Comparison of ENCODE assay signal across 8 cellular contexts in the genomic region with DNA sequence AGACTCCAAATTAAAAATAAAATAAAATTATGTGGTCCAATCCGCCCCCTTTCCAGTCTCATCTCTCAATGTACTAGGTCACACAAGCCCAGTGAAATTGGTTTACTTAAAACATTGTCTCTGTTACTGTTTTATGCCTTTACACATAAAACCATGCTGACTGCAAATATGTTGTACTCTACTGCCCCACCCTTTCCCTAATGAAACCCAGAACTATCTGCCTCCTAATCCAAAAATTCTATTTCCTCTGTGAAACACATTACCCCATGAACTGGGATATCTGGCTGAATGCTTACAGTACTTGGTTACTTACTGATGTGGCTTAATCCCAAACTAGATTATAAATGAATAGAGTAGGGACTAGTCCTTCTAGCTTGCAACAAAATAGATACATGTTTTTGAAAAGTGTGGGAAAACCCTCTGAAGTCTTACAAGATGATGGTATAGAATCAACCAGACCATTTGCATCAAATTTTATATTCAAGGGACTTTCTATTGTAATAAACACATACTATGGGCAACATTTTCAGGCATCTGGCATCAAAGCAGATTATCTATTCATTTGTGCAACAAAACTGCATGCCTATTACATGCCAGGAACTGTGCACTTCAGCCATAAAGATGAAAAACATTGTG. TPM values are rescaled to one million over a fixed set of nuclear protein-coding genes. Genes with fewer than 3 reads are reported as not detected.
DNase-seq lines count a peak whose midpoint lies in the region; ATAC-seq and TF ChIP-seq lines count a peak whose summit lies in the region.

No MANE protein-coding gene starts in this region.

- H3K27me3 ChIP-seq in CD4-positive, CD25-positive, alpha-beta regulatory T cell (ENCODE audit: control insufficient read depth, insufficient read depth, low read length), result no peaks in the 10 kb centered on the region
- H3K27me3 ChIP-seq in SK-N-SH (ENCODE audit: insufficient read depth) (no peaks in the 10 kb centered on the region), esophagus muscularis mucosa (no peaks in the 10 kb centered on the region), osteoblast (ENCODE audit: insufficient read depth, low read length) (no peaks in the 10 kb centered on the region)

- POLR2A ChIA-PET in SK-N-SH (lab: Yijun Ruan, JAX), result interaction anchor here (0.8 to 1.4 kb wide), 2 partner anchors 8 to 9 kb away, joined by 3 to 4 read pairs; no protein-coding TSS in a partner anchor

- H3F3A ChIP-seq in SK-N-SH (replicated peaks; ENCODE audit: insufficient read depth), result peaks cover 43% of the 10 kb centered on the region

- TF ChIP-seq RAD21 in SK-N-SH (IDR thresholded peaks at IDR 0.05; ENCODE audit: low read length), result no peak

- peaks cover 35% of the 10 kb centered on the region for H3K36me3 Mint-ChIP-seq in CD4-positive, CD25-positive, alpha-beta regulatory T cell

- H3K4me2 ChIP-seq in SK-N-SH (peak overlapping the region; percentile 68), osteoblast (ENCODE audit: insufficient read depth, low read length) (peak overlapping the region; percentile 90)

- no peaks in the 10 kb centered on the region for H3K27me3 Mint-ChIP-seq in CD4-positive, CD25-positive, alpha-beta regulatory T cell

- H3K27ac Mint-ChIP-seq in CD4-positive, CD25-positive, alpha-beta regulatory T cell, result peak overlapping the region; percentile 31 to 92 (median 90)

- no peak for TF ChIP-seq POLR2A in esophagus muscularis mucosa (IDR thresholded peaks at IDR 0.05; ENCODE audit: low read depth)

- peaks cover 20% of the 10 kb centered on the region for H3K36me3 ChIP-seq in CD4-positive, CD25-positive, alpha-beta regulatory T cell (ENCODE audit: control insufficient read depth, insufficient read depth, low read length)
- H3K36me3 ChIP-seq in SK-N-SH (replicated peaks in 1 of 2; ENCODE audit: control insufficient read depth in 1 of 2, insufficient read depth in 2 of 2, low read length in 1 of 2) (peaks cover 24 to 49% of the 10 kb centered on the region in 2 experiments), esophagus muscularis mucosa (peaks cover 0 to 4% (median 0%) of the 10 kb centered on the region in 4 donors), osteoblast (ENCODE audit: insufficient read depth, low read length) (peaks cover 19% of the 10 kb centered on the region)

- peaks cover 96% of the 10 kb centered on the region for H3K4me1 ChIP-seq in CD4-positive, CD25-positive, alpha-beta regulatory T cell (ENCODE audit: control insufficient read depth, insufficient read depth, low read length, poor library complexity, severe bottlenecking)
- peaks cover 25 to 32% of the 10 kb centered on the region in 2 experiments for H3K4me1 ChIP-seq in SK-N-SH (ENCODE audit: control insufficient read depth in 1 of 2, insufficient read depth in 2 of 2, low read depth in 1 of 2, low read length in 1 of 2)
- peaks cover 0 to 100% (median 98%) of the 10 kb centered on the region in 4 donors for H3K4me1 ChIP-seq in esophagus muscularis mucosa
- H3K4me1 ChIP-seq in osteoblast (ENCODE audit: insufficient read depth, low read length), result peaks cover 50% of the 10 kb centered on the region

- peak overlapping the region; percentile 63 for H3K27ac ChIP-seq in CD4-positive, CD25-positive, alpha-beta regulatory T cell (ENCODE audit: insufficient read depth, low read length, poor library complexity, severe bottlenecking)
- H3K27ac ChIP-seq in SK-N-SH (ENCODE audit: low read depth in 2 of 2, low read length in 1 of 2) (peak overlapping the region; percentile 34 to 76; a peak in 3 of 4 replicates), esophagus muscularis mucosa (replicated peaks in 1 of 4) (peak overlapping the region; percentile 39 to 75 (median 68)), osteoblast (ENCODE audit: low read depth, low read length) (peak overlapping the region; percentile 87)

- CTCF ChIA-PET in SK-N-SH (lab: Yijun Ruan, JAX), result interaction anchor here (1.5 kb wide), 1 partner anchor 23 kb away, joined by 7 read pairs; no protein-coding TSS in a partner anchor

- DNase-seq in CD4-positive, CD25-positive, alpha-beta regulatory T cell, result no peak
- no peak for DNase-seq in SK-N-SH
- DNase-seq in esophagus muscularis mucosa (ENCODE audit: extremely low spot score), result no peak
- DNase-seq in osteoblast (ENCODE audit: insufficient read length, low spot score, missing footprints), result no peak
- no peak for DNase-seq in cerebellar nuclear complex (lab: John Stamatoyannopoulos, UW)
- no peak for DNase-seq in NOMO-1 treated with DMSO at 0.1 percent for 48 hours (lab: John Stamatoyannopoulos, UW; ENCODE audit: unreplicated experiment)
- DNase-seq in NCI-H1048 (lab: John Stamatoyannopoulos, UW), result no peak

- H3K9me2 ChIP-seq in SK-N-SH, result no peaks in the 10 kb centered on the region

- no peak for ATAC-seq in CD4-positive, CD25-positive, alpha-beta regulatory T cell (ENCODE audit: low read depth in 2 of 2)
- no peak for ATAC-seq in HG02623 (IDR thresholded peaks at IDR 0.05; ENCODE audit: unreplicated experiment)

- peak overlapping the region; percentile 22 to 66 (median 62) for H3K4me3 Mint-ChIP-seq in CD4-positive, CD25-positive, alpha-beta regulatory T cell

- H2AFZ ChIP-seq in SK-N-SH (ENCODE audit: low read depth) (no peak overlapping the region), osteoblast (ENCODE audit: low read length) (no peak overlapping the region)

- no peaks in the 10 kb centered on the region; the same call in 1 of the 2 replicates for H4K20me1 ChIP-seq in SK-N-SH (ENCODE audit: insufficient read depth)
- H4K20me1 ChIP-seq in osteoblast (ENCODE audit: insufficient read depth, low read length), result peaks cover 80% of the 10 kb centered on the region

- no peaks in the 10 kb centered on the region for H3K9me3 Mint-ChIP-seq in CD4-positive, CD25-positive, alpha-beta regulatory T cell

- peak overlapping the region; percentile 70 for H3K4me3 ChIP-seq in CD4-positive, CD25-positive, alpha-beta regulatory T cell (ENCODE audit: low read depth, low read length)
- H3K4me3 ChIP-seq in SK-N-SH (ENCODE audit: low read depth in 2 of 2, low read length in 1 of 2) (no peak overlapping the region; a peak in 1 of 4 replicates), esophagus muscularis mucosa (peak overlapping the region in 2 of 4 donors; percentile 18 to 23), osteoblast (ENCODE audit: insufficient read depth, low read length) (peak overlapping the region; percentile 2)

- intact Hi-C loops in esophagus muscularis mucosa (cut with DNase I), result no loop called here

- TF ChIP-seq EP300 in SK-N-SH (IDR thresholded peaks at IDR 0.05; ENCODE audit: borderline replicate concordance in 1 of 2, low read depth in 1 of 2, low read length in 1 of 2) (no peak), esophagus muscularis mucosa (IDR thresholded peaks at IDR 0.05) (no peak)

- peak overlapping the region; percentile 27; the same call in 1 of the 2 replicates for H3K9ac ChIP-seq in SK-N-SH

- H3K79me2 ChIP-seq in SK-N-SH (ENCODE audit: insufficient read depth) (no peaks in the 10 kb centered on the region; the same call in 1 of the 2 replicates), osteoblast (ENCODE audit: insufficient read depth, low read length) (peaks cover 53% of the 10 kb centered on the region)

- WGBS in SK-N-SH (ENCODE audit: low lambda C conversion rate), result 82% methylated on average over 1 of the region's 1 CpG
- 48% methylated on average over 1 of the region's 1 CpG for WGBS in esophagus muscularis mucosa

- H3K4me1 Mint-ChIP-seq in CD4-positive, CD25-positive, alpha-beta regulatory T cell, result peaks cover 59 to 96% (median 77%) of the 10 kb centered on the region in 4 donors

- TF ChIP-seq CTCF in SK-N-SH (IDR thresholded peaks at IDR 0.05), result no peak
- TF ChIP-seq CTCF in esophagus muscularis mucosa (IDR thresholded peaks at IDR 0.05), result no peak
- no peak for TF ChIP-seq CTCF in osteoblast (IDR thresholded peaks at IDR 0.05; ENCODE audit: extremely low read depth, low read depth, low read length)

- no peaks in the 10 kb centered on the region for H3K9me3 ChIP-seq in CD4-positive, CD25-positive, alpha-beta regulatory T cell (ENCODE audit: control insufficient read depth in 2 of 2, low read length in 2 of 2)
- no peaks in the 10 kb centered on the region for H3K9me3 ChIP-seq in SK-N-SH
- no peaks in the 10 kb centered on the region for H3K9me3 ChIP-seq in esophagus muscularis mucosa
- no peaks in the 10 kb centered on the region for H3K9me3 ChIP-seq in osteoblast (ENCODE audit: low read depth, low read length)

TF ChIP-seq in SK-N-SH, 30 proteins besides CTCF, POLR2A, EP300 and RAD21:
- TF ChIP-seq RCOR1 (IDR thresholded peaks at IDR 0.05; ENCODE audit: low read length) (no peak), GABPA (IDR thresholded peaks at IDR 0.05; ENCODE audit: low read depth) (no peak), POLR2AphosphoS5 (IDR thresholded peaks at IDR 0.05; ENCODE audit: low read depth, low read length) (0 out of 2 replicates have a peak, but pooled peaks have one; percentile 37), TAF1 (IDR thresholded peaks at IDR 0.05; ENCODE audit: borderline replicate concordance, low read depth, low read length) (no peak)
- TF ChIP-seq, protein P1, sequence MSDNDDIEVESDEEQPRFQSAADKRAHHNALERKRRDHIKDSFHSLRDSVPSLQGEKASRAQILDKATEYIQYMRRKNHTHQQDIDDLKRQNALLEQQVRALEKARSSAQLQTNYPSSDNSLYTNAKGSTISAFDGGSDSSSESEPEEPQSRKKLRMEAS (IDR thresholded peaks at IDR 0.05; ENCODE audit: low read depth), result 0 out of 2 replicates have a peak, but pooled peaks have one; percentile 1

RNA-seq across cellular contexts. Expression of a gene that starts 10.0 kb away (rescaled TPM):
- 360 TPM for total RNA-seq in CD4-positive, CD25-positive, alpha-beta regulatory T cell
- polyA plus RNA-seq in CD4-positive, CD25-positive, alpha-beta regulatory T cell, result 100 to 1,000 TPM; 146 to 197 (median 177) TPM
- 6.4 and 6.9 TPM in 2 replicates for polyA plus RNA-seq in SK-N-SH (2012; rRNA removed)
- polyA plus RNA-seq in SK-N-SH (2012; cell fraction: cytosol; rRNA removed), result 9.0 and 9.1 TPM in 2 replicates
- polyA plus RNA-seq in SK-N-SH (2012; cell fraction: nucleus; rRNA removed), result 18.7 and 26.4 TPM in 2 replicates
- total RNA-seq in esophagus muscularis mucosa, result 100 to 1,000 TPM in 2 of 4 donors, 10 to 100 TPM in 2; 77.0 to 109 (median 94.0) TPM
- total RNA-seq in osteoblast, result 108 and 124 TPM in 2 replicates

Comparison
In these comparisons a context has a peak if more than half of its experiments do, and no peak if none do; other contexts are left out.
1. H3K4me3 ChIP-seq: peak in CD4-positive, CD25-positive, alpha-beta regulatory T cell (single experiment) and osteoblast (single experiment); none in SK-N-SH (0 of 2).
2. Peak in every context shown above with its lines, with median percentiles within 50 percentile points of each other: H3K27ac ChIP-seq.